Comparison of ENCODE assay signal across 9 cellular contexts in genomic region chr9:93061791-93062299, GRCh38. TPM values are rescaled to one million over a fixed set of nuclear protein-coding genes. Genes with fewer than 3 reads are reported as not detected.
DNase-seq lines count a peak whose midpoint lies in the region; ATAC-seq and TF ChIP-seq lines count a peak whose summit lies in the region.
"Had no signal": no experiment of that assay in that cellular context is flagged by ENCODE, and none has a peak within 500 bp of the region (broad histone marks: within the 10 kb centered on the region; RNA-seq: fewer than 3 reads in every experiment).

No MANE protein-coding gene starts in this region.

- H3K4me1 ChIP-seq in uterus (peaks cover 6 to 24% of the 10 kb centered on the region in 2 donors), esophagus squamous epithelium (peaks cover 13 to 58% (median 19%) of the 10 kb centered on the region in 3 donors)

- H3K4me3 ChIP-seq in uterus (no peak overlapping the region), esophagus squamous epithelium (no peak overlapping the region)
- H3K4me3 ChIP-seq: lung had no signal

- TF ChIP-seq CTCF in uterus (IDR thresholded peaks at IDR 0.05) (no peak), esophagus squamous epithelium (IDR thresholded peaks at IDR 0.05) (no peak)

- H3K9me3 ChIP-seq in uterus (no peaks in the 10 kb centered on the region), esophagus squamous epithelium (no peaks in the 10 kb centered on the region)

- H3K27ac Mint-ChIP-seq in activated naive CD8-positive, alpha-beta T cell treated with anti-CD3 and anti-CD28 coated beads, Interleukin-2, amount 50 U/mL, for 24 hours: peak overlapping the region; percentile 87

- H3K4me3 Mint-ChIP-seq in activated naive CD8-positive, alpha-beta T cell treated with anti-CD3 and anti-CD28 coated beads, Interleukin-2, amount 50 U/mL, for 24 hours: peak overlapping the region; percentile 87

- peaks cover 81% of the 10 kb centered on the region for H3K4me1 Mint-ChIP-seq in activated naive CD8-positive, alpha-beta T cell treated with anti-CD3 and anti-CD28 coated beads, Interleukin-2, amount 50 U/mL, for 24 hours

- H3K36me3 Mint-ChIP-seq in activated naive CD8-positive, alpha-beta T cell treated with anti-CD3 and anti-CD28 coated beads, Interleukin-2, amount 50 U/mL, for 24 hours (ENCODE audit: low read depth): peaks cover 2% of the 10 kb centered on the region

- H3K9me3 Mint-ChIP-seq in activated naive CD8-positive, alpha-beta T cell treated with anti-CD3 and anti-CD28 coated beads, Interleukin-2, amount 50 U/mL, for 24 hours: no peaks in the 10 kb centered on the region

- DNase-seq in left ventricle myocardium superior: peak; percentile 16
- no peak for DNase-seq in Right ventricle myocardium inferior (ENCODE audit: missing footprints)
- peak; percentile 41 for DNase-seq in activated naive CD8-positive, alpha-beta T cell treated with anti-CD3 and anti-CD28 coated beads, Interleukin-2, amount 50 U/mL, for 24 hours
- peak in 1 of 2 donors; percentile 44 for DNase-seq in uterus
- no peak for DNase-seq in esophagus squamous epithelium (lab: John Stamatoyannopoulos, UW)
- DNase-seq in 8988T: no peak

- H3K27me3 ChIP-seq in uterus: no peaks in the 10 kb centered on the region
- H3K27me3 ChIP-seq in esophagus squamous epithelium: peaks cover 0 to 3% (median 0%) of the 10 kb centered on the region in 4 donors

- TF ChIP-seq POLR2A in uterus (IDR thresholded peaks at IDR 0.05): no peak
- TF ChIP-seq POLR2A in esophagus squamous epithelium (IDR thresholded peaks at IDR 0.05): no peak

- intact Hi-C loops in left ventricle myocardium superior (cut with micrococcal nuclease) (no loop called here), Right ventricle myocardium inferior (cut with DNase I) (no loop called here), uterus (cut with DNase I; ENCODE audit: low total_unique reads) (no loop called here), esophagus squamous epithelium (cut with DNase I) (no loop called here)

- 71 to 81% methylated on average over 16 of the region's 16 CpGs for WGBS in esophagus squamous epithelium, 2 donors

- no peaks in the 10 kb centered on the region for H3K27me3 Mint-ChIP-seq in activated naive CD8-positive, alpha-beta T cell treated with anti-CD3 and anti-CD28 coated beads, Interleukin-2, amount 50 U/mL, for 24 hours

- H3K36me3 ChIP-seq in uterus (no peaks in the 10 kb centered on the region), esophagus squamous epithelium (no peaks in the 10 kb centered on the region)

- H3K27ac ChIP-seq in uterus: peak overlapping the region; percentile 82 to 95
- H3K27ac ChIP-seq in esophagus squamous epithelium: no peak overlapping the region

- ATAC-seq in left ventricle myocardium superior (no peak), Right ventricle myocardium inferior (no peak), HG03442 (IDR thresholded peaks at IDR 0.05; ENCODE audit: unreplicated experiment) (peak; percentile 30), HG03378 (IDR thresholded peaks at IDR 0.05; ENCODE audit: unreplicated experiment) (no peak)
- ATAC-seq in activated naive CD8-positive, alpha-beta T cell treated with anti-CD3 and anti-CD28 coated beads, Interleukin-2, amount 50 U/mL, for 24 hours: no peak

RNA-seq across cellular contexts. Expression of gene SUSD3, which starts 3.3 kb away (rescaled TPM):
- 0.87 TPM for total RNA-seq in left ventricle myocardium superior
- total RNA-seq in Right ventricle myocardium inferior: 1.7 TPM
- total RNA-seq in uterus: 10 to 100 TPM in 3 of 4 donors, 1 to 10 TPM in 1; 9.3 to 52.7 (median 14.7) TPM
- 1 to 10 TPM in 3 of 4 donors, under 1 TPM in 1; 0.22 to 5.8 (median 2.7) TPM for total RNA-seq in esophagus squamous epithelium

RNA-seq across cellular contexts. Expression of gene CARD19, which starts 34.2 kb away (rescaled TPM):
- 22.4 TPM for total RNA-seq in left ventricle myocardium superior
- 27.1 TPM for total RNA-seq in Right ventricle myocardium inferior
- 10 to 100 TPM; 23.7 to 71.4 (median 40.9) TPM for total RNA-seq in uterus
- 10 to 100 TPM; 16.2 to 37.8 (median 29.0) TPM for total RNA-seq in esophagus squamous epithelium

Comparison
In these comparisons a context has a peak if more than half of its experiments do, and no peak if none do; other contexts are left out.
1. DNase-seq: peak in left ventricle myocardium superior (single experiment) and activated naive CD8-positive, alpha-beta T cell treated with anti-CD3 and anti-CD28 coated beads, Interleukin-2, amount 50 U/mL, for 24 hours (single experiment); none in Right ventricle myocardium inferior (single experiment), esophagus squamous epithelium (single experiment) and 8988T (single experiment).
2. H3K27ac ChIP-seq: peak in uterus (2 of 2); none in esophagus squamous epithelium (0 of 4).